15 cellular contexts compared by ENCODE assay signal in genomic region chr3:107753988-107754387, GRCh38.
DNase-seq lines count a peak whose midpoint lies in the region; ATAC-seq and TF ChIP-seq lines count a peak whose summit lies in the region.
"Had no signal": no experiment of that assay in that cellular context is flagged by ENCODE, and none has a peak within 500 bp of the region (broad histone marks: within the 10 kb centered on the region; RNA-seq: fewer than 3 reads in every experiment).

No MANE protein-coding gene starts in this region.

- DNase-seq in stimulated activated naive CD8-positive, alpha-beta T cell treated with anti-CD3 and anti-CD28 coated beads, Interleukin-15, amount 100 ng/mL, for 72 hours, result no peak
- no peak for DNase-seq in stimulated activated naive CD8-positive, alpha-beta T cell treated with anti-CD3 and anti-CD28 coated beads, Interleukin-15, Interleukin-2, amounts not matched to agents 100 U/mL and 50 U/mL, for 24 hours
- DNase-seq in astrocyte of the hippocampus (ENCODE audit: low read depth, low spot score), result peak; percentile 21
- DNase-seq in mesothelial cell of epicardium (ENCODE audit: low spot score in 2 of 2, unreplicated experiment in 2 of 2), result no peak
- no peak for DNase-seq in suprapubic skin (ENCODE audit: low spot score in 2 of 2)
- DNase-seq in WERI-Rb-1, result no peak
- no peak for DNase-seq in activated naive CD8-positive, alpha-beta T cell treated with anti-CD3 and anti-CD28 coated beads for 36 hours
- DNase-seq: 8988T; CD8-positive, alpha-beta memory T cell had no signal

- H3K36me3 ChIP-seq in suprapubic skin (peaks cover 12% of the 10 kb centered on the region), WERI-Rb-1 (no peaks in the 10 kb centered on the region)
- H3K36me3 ChIP-seq: BE2C, SJCRH30 had no signal

- H3K27me3 ChIP-seq in suprapubic skin (no peaks in the 10 kb centered on the region), WERI-Rb-1 (ENCODE audit: insufficient read depth, low read depth, severe bottlenecking) (no peaks in the 10 kb centered on the region)
- H3K27me3 ChIP-seq: BE2C, SJCRH30 had no signal

- TF ChIP-seq POLR2A in suprapubic skin (IDR thresholded peaks at IDR 0.05), result no peak

- H3K27ac ChIP-seq in suprapubic skin (no peak overlapping the region), WERI-Rb-1 (no peak overlapping the region)
- H3K27ac ChIP-seq: PC-9, SJCRH30 had no signal

- H3K4me3 ChIP-seq in suprapubic skin, result no peak overlapping the region
- no peak overlapping the region for H3K4me3 ChIP-seq in WERI-Rb-1 (ENCODE audit: low read depth, low read length)
- H3K4me3 ChIP-seq: GM23338, PC-9, SJCRH30 had no signal

- no peaks in the 10 kb centered on the region for H3K9me3 Mint-ChIP-seq in stimulated activated naive CD8-positive, alpha-beta T cell treated with anti-CD3 and anti-CD28 coated beads, Interleukin-15, amount 100 ng/mL, for 72 hours
- no peaks in the 10 kb centered on the region for H3K9me3 Mint-ChIP-seq in mesothelial cell of epicardium
- no peaks in the 10 kb centered on the region for H3K9me3 Mint-ChIP-seq in activated naive CD8-positive, alpha-beta T cell treated with anti-CD3 and anti-CD28 coated beads for 36 hours
- H3K9me3 Mint-ChIP-seq: CD14-positive monocyte; CD8-positive, alpha-beta memory T cell; GM23338; H9 had no signal

- H3K9me3 ChIP-seq in suprapubic skin, result no peaks in the 10 kb centered on the region
- H3K9me3 ChIP-seq in WERI-Rb-1 (ENCODE audit: severe bottlenecking), result no peaks in the 10 kb centered on the region
- H3K9me3 ChIP-seq: BE2C, SJCRH30 had no signal

- H3K4me1 ChIP-seq in suprapubic skin, result no peaks in the 10 kb centered on the region
- H3K4me1 ChIP-seq: SJCRH30 had no signal

- TF ChIP-seq CTCF in mesothelial cell of epicardium (IDR thresholded peaks at IDR 0.05; ENCODE audit: unreplicated experiment) (no peak), suprapubic skin (IDR thresholded peaks at IDR 0.05) (no peak), WERI-Rb-1 (IDR thresholded peaks at IDR 0.05; ENCODE audit: low read depth, low read length) (no peak)

- peaks cover 13% of the 10 kb centered on the region for H3K36me3 Mint-ChIP-seq in mesothelial cell of epicardium
- peaks cover 4% of the 10 kb centered on the region for H3K36me3 Mint-ChIP-seq in activated naive CD8-positive, alpha-beta T cell treated with anti-CD3 and anti-CD28 coated beads for 36 hours

- H3K4me3 Mint-ChIP-seq in stimulated activated naive CD8-positive, alpha-beta T cell treated with anti-CD3 and anti-CD28 coated beads, Interleukin-15, amount 100 ng/mL, for 72 hours, result no peak overlapping the region
- no peak overlapping the region for H3K4me3 Mint-ChIP-seq in mesothelial cell of epicardium
- H3K4me3 Mint-ChIP-seq in activated naive CD8-positive, alpha-beta T cell treated with anti-CD3 and anti-CD28 coated beads for 36 hours, result no peak overlapping the region
- H3K4me3 Mint-ChIP-seq: CD14-positive monocyte; CD8-positive, alpha-beta memory T cell; GM23338; H9 had no signal

- no peaks in the 10 kb centered on the region for H3K4me1 Mint-ChIP-seq in stimulated activated naive CD8-positive, alpha-beta T cell treated with anti-CD3 and anti-CD28 coated beads, Interleukin-15, amount 100 ng/mL, for 72 hours
- peaks cover 13% of the 10 kb centered on the region for H3K4me1 Mint-ChIP-seq in mesothelial cell of epicardium
- H3K4me1 Mint-ChIP-seq in activated naive CD8-positive, alpha-beta T cell treated with anti-CD3 and anti-CD28 coated beads for 36 hours, result no peaks in the 10 kb centered on the region
- H3K4me1 Mint-ChIP-seq: CD14-positive monocyte; CD8-positive, alpha-beta memory T cell had no signal

- TF ChIP-seq EP300 in suprapubic skin (IDR thresholded peaks at IDR 0.05), result no peak

- WGBS in suprapubic skin, result 82% methylated on average over 4 of the region's 4 CpGs

- no peak for ATAC-seq in stimulated activated naive CD8-positive, alpha-beta T cell treated with anti-CD3 and anti-CD28 coated beads, Interleukin-15, amount 100 ng/mL, for 72 hours
- no peak for ATAC-seq in stimulated activated naive CD8-positive, alpha-beta T cell treated with anti-CD3 and anti-CD28 coated beads, Interleukin-15, Interleukin-2, amounts not matched to agents 100 U/mL and 50 U/mL, for 24 hours

- peak overlapping the region; percentile 19 to 46 for H3K27ac Mint-ChIP-seq in stimulated activated naive CD8-positive, alpha-beta T cell treated with anti-CD3 and anti-CD28 coated beads, Interleukin-15, amount 100 ng/mL, for 72 hours
- H3K27ac Mint-ChIP-seq in mesothelial cell of epicardium, result peak overlapping the region; percentile 43
- H3K27ac Mint-ChIP-seq in activated naive CD8-positive, alpha-beta T cell treated with anti-CD3 and anti-CD28 coated beads for 36 hours, result no peak overlapping the region
- H3K27ac Mint-ChIP-seq: GM23338 had no signal

- no peaks in the 10 kb centered on the region for H3K27me3 Mint-ChIP-seq in stimulated activated naive CD8-positive, alpha-beta T cell treated with anti-CD3 and anti-CD28 coated beads, Interleukin-15, amount 100 ng/mL, for 72 hours
- H3K27me3 Mint-ChIP-seq in mesothelial cell of epicardium (ENCODE audit: low read depth), result no peaks in the 10 kb centered on the region
- no peaks in the 10 kb centered on the region for H3K27me3 Mint-ChIP-seq in activated naive CD8-positive, alpha-beta T cell treated with anti-CD3 and anti-CD28 coated beads for 36 hours
- H3K27me3 Mint-ChIP-seq: CD8-positive, alpha-beta memory T cell had no signal
